Comparison of ENCODE assay signal across 9 cellular contexts in the genomic region with DNA sequence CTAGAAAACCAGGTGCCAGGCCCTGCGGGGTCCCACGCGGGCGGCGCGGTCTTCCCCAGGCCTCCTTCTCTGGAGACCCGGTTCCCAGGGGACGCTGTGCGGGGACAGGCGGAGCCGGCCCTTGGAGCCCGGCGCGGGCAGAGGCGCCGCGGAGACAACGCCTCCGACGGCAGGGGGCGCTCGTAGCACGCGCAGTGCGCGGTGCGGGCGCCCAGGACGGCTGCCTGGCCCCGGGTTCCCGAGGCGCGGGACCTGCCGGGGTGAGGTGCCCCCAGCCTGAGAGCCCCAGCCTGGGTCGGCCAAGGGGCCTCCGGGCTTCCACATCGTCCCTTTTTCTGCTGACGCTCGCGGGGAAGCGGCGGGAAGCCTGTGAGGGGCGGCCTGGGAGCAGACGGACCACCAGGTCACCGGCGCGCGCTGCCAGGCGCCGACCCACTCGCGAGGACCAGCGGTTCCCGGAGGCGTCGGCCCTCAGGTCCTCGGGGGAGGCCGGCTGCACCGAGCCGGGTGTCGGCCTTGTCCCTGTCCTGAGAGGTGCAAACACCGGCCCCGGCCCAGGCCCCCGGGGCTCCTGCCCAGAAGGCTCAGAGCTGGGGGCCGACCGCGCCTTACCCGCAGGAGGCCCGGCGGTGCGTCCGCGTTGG. TPM values are rescaled to one million over a fixed set of nuclear protein-coding genes. Genes with fewer than 3 reads are reported as not detected.
DNase-seq lines count a peak whose midpoint lies in the region; ATAC-seq and TF ChIP-seq lines count a peak whose summit lies in the region.
"Had no signal": no experiment of that assay in that cellular context is flagged by ENCODE, and none has a peak within 500 bp of the region (broad histone marks: within the 10 kb centered on the region; RNA-seq: fewer than 3 reads in every experiment).

No MANE protein-coding gene starts in this region.

- intact Hi-C loops in Caco-2 (cut with micrococcal nuclease; ENCODE audit: unreplicated experiment), result loop anchor here (1.0 to 10.0 kb wide), 4 partner anchors 190 to 1030 kb away; no protein-coding TSS in a partner anchor

- CTCF ChIA-PET in Caco-2 (lab: Charles Lee), result no interaction called here

- H3K27me3 Mint-ChIP-seq in Caco-2 (ENCODE audit: insufficient read depth, unreplicated experiment), result peaks cover 2% of the 10 kb centered on the region

- H3K27ac Mint-ChIP-seq in Caco-2 (ENCODE audit: unreplicated experiment), result no peak overlapping the region

- peak overlapping the region; percentile 46 for H3K4me3 ChIP-seq in Caco-2 (ENCODE audit: low read depth, low read length)
- peak overlapping the region in 2 of 3 donors; percentile 36 to 49 for H3K4me3 ChIP-seq in liver (ENCODE audit: low read depth in 1 of 3, low read length in 3 of 3)

- no peaks in the 10 kb centered on the region for H3K9me3 ChIP-seq in Caco-2
- no peaks in the 10 kb centered on the region for H3K9me3 ChIP-seq in liver (ENCODE audit: control insufficient read depth in 4 of 4, low read length in 3 of 4)

- no peaks in the 10 kb centered on the region for H3K9me3 Mint-ChIP-seq in Caco-2 (ENCODE audit: unreplicated experiment)

- WGBS in liver, result 1% methylated on average over 73 of the region's 73 CpGs

- H3K27me3 ChIP-seq in Caco-2 (replicated peaks; ENCODE audit: control insufficient read depth, insufficient read depth, low read length) (no peaks in the 10 kb centered on the region), liver (ENCODE audit: control insufficient read depth in 4 of 4, insufficient read depth in 4 of 4, low read length in 3 of 4) (peaks cover 0 to 30% (median 14%) of the 10 kb centered on the region in 4 donors)

- POLR2A ChIA-PET in Caco-2 (lab: Charles Lee), result no interaction called here

- no peaks in the 10 kb centered on the region for H3K4me1 Mint-ChIP-seq in Caco-2 (ENCODE audit: low read depth, unreplicated experiment)

- peak; percentile 71 to 81 for TF ChIP-seq RAD21 in liver (IDR thresholded peaks at IDR 0.05)

- H3K4me1 ChIP-seq in Caco-2 (no peaks in the 10 kb centered on the region), liver (ENCODE audit: control insufficient read depth in 4 of 4, insufficient read depth in 4 of 4, low read length in 3 of 4) (peaks cover 14 to 44% (median 30%) of the 10 kb centered on the region in 4 donors)

- H3K9ac ChIP-seq in liver (ENCODE audit: low read depth in 1 of 2, low read length in 2 of 2), result no peak overlapping the region

- H3K36me3 ChIP-seq in Caco-2 (ENCODE audit: control insufficient read depth, insufficient read depth, low read length) (no peaks in the 10 kb centered on the region), liver (ENCODE audit: control insufficient read depth in 4 of 4, insufficient read depth in 3 of 4, low read depth in 1 of 4, low read length in 3 of 4) (no peaks in the 10 kb centered on the region)

- peaks cover 11% of the 10 kb centered on the region for H3K36me3 Mint-ChIP-seq in Caco-2 (ENCODE audit: insufficient read depth, unreplicated experiment)

- H3K4me3 Mint-ChIP-seq in Caco-2 (ENCODE audit: unreplicated experiment), result peak overlapping the region; percentile 64

- no TSS peak for BruUV-seq in Caco-2 (replicated peaks; lab: Mats Ljungman, UMichigan)

- peak; percentile 60 for ATAC-seq in GM21786 (IDR thresholded peaks at IDR 0.05; ENCODE audit: unreplicated experiment)
- no peak for ATAC-seq in GM19467 (IDR thresholded peaks at IDR 0.05; ENCODE audit: unreplicated experiment)

- DNase-seq in Caco-2 (peak; percentile 61 to 87), NCI-H1105 (lab: John Stamatoyannopoulos, UW) (peak; percentile 47), dedifferentiated amniotic fluid mesenchymal stem cell (ENCODE audit: extremely low spot score) (peak; percentile 32)
- peak; percentile 60 for DNase-seq in activated CD4-positive, alpha-beta T cell treated with anti-CD3 and anti-CD28 coated beads for 4 hours
- peak; percentile 25 to 65 (median 48) for DNase-seq in stimulated activated CD4-positive, alpha-beta T cell treated with anti-CD3 and anti-CD28 coated beads, TNF-alpha, amount 100 ng/mL, for 24 hours (ENCODE audit: low read depth in 3 of 3)

- H3K27ac ChIP-seq in liver (ENCODE audit: low read depth in 1 of 2, low read length in 2 of 2), result no peak overlapping the region

- TF ChIP-seq CTCF in Caco-2 (IDR thresholded peaks at IDR 0.05; ENCODE audit: insufficient read depth in 1 of 2, low read depth in 1 of 2, low read length in 1 of 2, severe bottlenecking in 1 of 2, unreplicated experiment in 1 of 2) (peak; percentile 78 to 96), liver (IDR thresholded peaks at IDR 0.05; ENCODE audit: low read depth, low read length, missing input control) (peak; percentile 86)

TF ChIP-seq in liver, 16 proteins besides CTCF, POLR2A, EP300 and RAD21:
- TF ChIP-seq FOXA2 (IDR thresholded peaks at IDR 0.05), result no peak
- TF ChIP-seq JUND (IDR thresholded peaks at IDR 0.05), result no peak
- TF ChIP-seq FOXA1 (IDR thresholded peaks at IDR 0.05), result no peak

RNA-seq across cellular contexts. Expression of a gene that starts 5.2 kb away (rescaled TPM):
- total RNA-seq in Caco-2 (2022), result 6.8 and 7.1 TPM in 2 replicates
- total RNA-seq in liver, result under 1 TPM; 0.09 to 0.33 TPM
- under 1 TPM; 0.08 to 0.20 TPM for polyA plus RNA-seq in liver
- total RNA-seq: T-helper 2 cell treated with Interferon-gamma antibody and Interleukin-4, amounts not matched to agents 100 ng/mL and 5 ng/mL, for 36 hours had no signal
